Comparison of ENCODE assay signal across 8 cellular contexts in genomic region chr6:133921249-133921859, GRCh38. TPM values are rescaled to one million over a fixed set of nuclear protein-coding genes. Genes with fewer than 3 reads are reported as not detected.
DNase-seq lines count a peak whose midpoint lies in the region; ATAC-seq and TF ChIP-seq lines count a peak whose summit lies in the region.

No MANE protein-coding gene starts in this region.

- no peak overlapping the region for H3K4ac ChIP-seq in neuronal stem cell (ENCODE audit: low read length)

- H3K9me3 Mint-ChIP-seq in CD8-positive, alpha-beta T cell: no peaks in the 10 kb centered on the region

- no peaks in the 10 kb centered on the region for H3K27me3 ChIP-seq in CD8-positive, alpha-beta T cell (ENCODE audit: insufficient read depth, low read length)
- no peaks in the 10 kb centered on the region for H3K27me3 ChIP-seq in PC-3 (ENCODE audit: low read length)
- peaks cover 0 to 4% (median 0%) of the 10 kb centered on the region in 3 experiments for H3K27me3 ChIP-seq in neuronal stem cell (ENCODE audit: control insufficient read depth in 3 of 3, insufficient read depth in 3 of 3, low read depth in 1 of 3, low read length in 3 of 3)

- H3K9ac ChIP-seq in PC-3 (ENCODE audit: low read length): no peak overlapping the region
- H3K9ac ChIP-seq in neuronal stem cell (ENCODE audit: low read depth, low read length, poor library complexity): no peak overlapping the region

- H3K27me3 Mint-ChIP-seq in CD8-positive, alpha-beta T cell (ENCODE audit: low read depth): peaks cover 9% of the 10 kb centered on the region

- no peak overlapping the region for H3K14ac ChIP-seq in neuronal stem cell (ENCODE audit: low read length)

- no peak overlapping the region for H3K27ac Mint-ChIP-seq in CD8-positive, alpha-beta T cell

- H2BK15ac ChIP-seq in neuronal stem cell (ENCODE audit: low read length): no peak overlapping the region

- peak; percentile 79 for ATAC-seq in CD8-positive, alpha-beta T cell
- ATAC-seq in GM21367 (IDR thresholded peaks at IDR 0.05; ENCODE audit: unreplicated experiment) (peak; percentile 69), PC-3 (peak; percentile 69)

- H3K79me2 ChIP-seq in PC-3 (ENCODE audit: low read length): no peaks in the 10 kb centered on the region

- H3K4me2 ChIP-seq in PC-3 (ENCODE audit: low read length) (0 out of 2 replicates have a peak overlapping the region, but pooled peaks have one; percentile 51), neuronal stem cell (ENCODE audit: insufficient read depth, low read length, poor library complexity, severe bottlenecking) (no peak overlapping the region)

- WGBS in neuronal stem cell (ENCODE audit: extremely low coverage in 2 of 2, insufficient read length in 2 of 2, insufficient replicate concordance in 1 of 2), 2 donors: no CpG with 5 or more reads among the region's 6 CpGs

- no peak overlapping the region for H3K27ac ChIP-seq in CD8-positive, alpha-beta T cell (ENCODE audit: low read depth, low read length)
- H3K27ac ChIP-seq in PC-3 (ENCODE audit: low read length) (no peak overlapping the region), neuronal stem cell (replicated peaks; ENCODE audit: low read length) (no peak overlapping the region)

- H3K4me3 Mint-ChIP-seq in CD8-positive, alpha-beta T cell: no peak overlapping the region

- H2BK120ac ChIP-seq in neuronal stem cell (ENCODE audit: low read depth, low read length): no peak overlapping the region

- CTCF ChIA-PET in CD8-positive, alpha-beta T cell (lab: Charles Lee): interaction anchor here (0.6 to 11.1 kb wide), 18 partner anchors 9 to 192 kb away, joined by 3 to 238 read pairs (median 4); partner anchors contain the start of gene TBPL1
- CTCF ChIA-PET in PC-3 (lab: Charles Lee): interaction anchor here (0.6 to 1.1 kb wide), 5 partner anchors 39 to 352 kb away, joined by 4 to 8 read pairs (median 4); no protein-coding TSS in a partner anchor

- DNase-seq in CD8-positive, alpha-beta T cell: peak; percentile 42 to 68 (median 64)
- DNase-seq in KBM-7: peak; percentile 72
- DNase-seq in PC-3: peak; percentile 88
- peak; percentile 54 for DNase-seq in activated T-cell treated with anti-CD3 and anti-CD28 coated beads for 48 hours (ENCODE audit: low read depth)
- DNase-seq in fibroblast of gingiva (ENCODE audit: low read depth): peak; percentile 67
- peak; percentile 81 for DNase-seq in neuronal stem cell (ENCODE audit: low spot score)
- peak; percentile 93 for DNase-seq in superior temporal gyrus (ENCODE audit: extremely low spot score)

- H3K36me3 Mint-ChIP-seq in CD8-positive, alpha-beta T cell: no peaks in the 10 kb centered on the region

- no peaks in the 10 kb centered on the region for H4K20me1 ChIP-seq in PC-3 (ENCODE audit: low read length)

- H2BK12ac ChIP-seq in neuronal stem cell (ENCODE audit: low read length): no peak overlapping the region

- H3F3A ChIP-seq in PC-3 (ENCODE audit: low read length, unreplicated experiment): no peaks in the 10 kb centered on the region

- POLR2A ChIA-PET in CD8-positive, alpha-beta T cell (lab: Charles Lee): interaction anchor here (0.7 kb wide), 1 partner anchor 181 kb away, joined by 3 read pairs; no protein-coding TSS in a partner anchor
- POLR2A ChIA-PET in PC-3 (lab: Charles Lee; ENCODE audit: unreplicated experiment): no interaction called here

- peak; percentile 79 for TF ChIP-seq CTCF in CD8-positive, alpha-beta T cell (IDR thresholded peaks at IDR 0.05)
- peak; percentile 60 for TF ChIP-seq CTCF in PC-3 (conservative IDR thresholded peaks at IDR 0.05; ENCODE audit: low read depth, low read length)

- intact Hi-C loops in CD8-positive, alpha-beta T cell (cut with DNase I, micrococcal nuclease): loop anchor here (5.0 to 10.0 kb wide), 3 partner anchors 66 to 1394 kb away; no protein-coding TSS in a partner anchor
- intact Hi-C loops in PC-3 (cut with micrococcal nuclease): no loop called here

- no peak overlapping the region for H2AFZ ChIP-seq in PC-3 (ENCODE audit: low read length)
- H2AFZ ChIP-seq in neuronal stem cell (ENCODE audit: low read length): no peak overlapping the region

- H2AK5ac ChIP-seq in neuronal stem cell (ENCODE audit: low read depth, low read length): no peak overlapping the region

- H3K4me3 ChIP-seq in CD8-positive, alpha-beta T cell (ENCODE audit: low read depth, low read length): no peak overlapping the region
- H3K4me3 ChIP-seq in PC-3 (ENCODE audit: low read length): no peak overlapping the region
- H3K4me3 ChIP-seq in neuronal stem cell (ENCODE audit: low read length in 2 of 2): no peak overlapping the region

- H3K79me1 ChIP-seq in neuronal stem cell (ENCODE audit: low read depth, low read length): no peaks in the 10 kb centered on the region

- no peak overlapping the region for H3K23ac ChIP-seq in neuronal stem cell (ENCODE audit: low read depth, low read length, poor library complexity)

- H3K36me3 ChIP-seq in CD8-positive, alpha-beta T cell (ENCODE audit: insufficient read depth, low read length): no peaks in the 10 kb centered on the region
- no peaks in the 10 kb centered on the region; the same call in 1 of the 2 replicates for H3K36me3 ChIP-seq in PC-3 (ENCODE audit: low read depth, low read length)
- no peaks in the 10 kb centered on the region for H3K36me3 ChIP-seq in neuronal stem cell (replicated peaks in 1 of 2; ENCODE audit: control insufficient read depth in 2 of 2, insufficient read depth in 2 of 2, low read length in 2 of 2)

- H3K4me1 Mint-ChIP-seq in CD8-positive, alpha-beta T cell (ENCODE audit: low read depth): peaks cover 3% of the 10 kb centered on the region

- peaks cover 5% of the 10 kb centered on the region for H3K4me1 ChIP-seq in CD8-positive, alpha-beta T cell (ENCODE audit: insufficient read depth, low read length)
- H3K4me1 ChIP-seq in PC-3 (ENCODE audit: insufficient read depth, low read length): no peaks in the 10 kb centered on the region; the same call in 1 of the 2 replicates
- H3K4me1 ChIP-seq in neuronal stem cell (ENCODE audit: control insufficient read depth in 2 of 2, insufficient read depth in 1 of 2, low read depth in 1 of 2, low read length in 2 of 2): peaks cover 4 to 6% of the 10 kb centered on the region in 2 donors

- H2BK5ac ChIP-seq in neuronal stem cell (ENCODE audit: low read length): peak overlapping the region; percentile 85

- no peaks in the 10 kb centered on the region for H3K9me2 ChIP-seq in PC-3 (replicated peaks; ENCODE audit: low read length)

- no peak overlapping the region for H4K8ac ChIP-seq in neuronal stem cell (ENCODE audit: low read depth, low read length)

- H4K91ac ChIP-seq in neuronal stem cell (ENCODE audit: low read depth, low read length, poor library complexity): no peak overlapping the region

- no peaks in the 10 kb centered on the region for H3K9me3 ChIP-seq in CD8-positive, alpha-beta T cell (ENCODE audit: low read length)
- H3K9me3 ChIP-seq in PC-3 (ENCODE audit: low read length): no peaks in the 10 kb centered on the region
- H3K9me3 ChIP-seq in neuronal stem cell (replicated peaks in 1 of 2; ENCODE audit: control insufficient read depth in 2 of 2, insufficient read depth in 1 of 2, low read depth in 1 of 2, low read length in 2 of 2): no peaks in the 10 kb centered on the region

- no TSS peak for BruUV-seq in PC-3 (replicated peaks; lab: Mats Ljungman, UMichigan)

- in situ Hi-C loops in KBM-7 (cut with MboI; ENCODE audit: low pct_unique_long_range_greater_than_20kb, low sequenced_read_pairs): loop anchor here (25.0 kb wide), 1 partner anchor 359 kb away; no protein-coding TSS in a partner anchor

- H3K18ac ChIP-seq in neuronal stem cell (ENCODE audit: low read length): no peak overlapping the region

RNA-seq across cellular contexts. Expression of gene TBPL1, which starts 31.7 kb away (rescaled TPM):
- 10 to 100 TPM; 47.8 to 48.7 TPM for total RNA-seq in CD8-positive, alpha-beta T cell
- 17.7 and 30.8 TPM in 2 replicates for total RNA-seq in PC-3 (2014; rRNA removed)
- polyA plus RNA-seq in neuronal stem cell (2013, experiment 1 of 2): 99.0 TPM
- 103 TPM for polyA plus RNA-seq in neuronal stem cell (2013, experiment 2 of 2)

RNA-seq across cellular contexts. Expression of gene TCF21, which starts 32.4 kb away (rescaled TPM):
- total RNA-seq in CD8-positive, alpha-beta T cell: not detected
- not detected in 2 replicates for total RNA-seq in PC-3 (2014; rRNA removed)
- 0.14 TPM for polyA plus RNA-seq in neuronal stem cell (2013, experiment 1 of 2)
- 0.22 TPM for polyA plus RNA-seq in neuronal stem cell (2013, experiment 2 of 2)
